In genomic region chrX:15146515-15146914, GRCh38 we compare ENCODE assay signal across 8 cellular contexts.
A peak's percentile ranks its signal among the peaks of the same experiment; 100 is the strongest.
DNase-seq lines count a peak whose midpoint lies in the region; ATAC-seq and TF ChIP-seq lines count a peak whose summit lies in the region.

No MANE protein-coding gene starts in this region.

- no peak overlapping the region for H3K4me3 ChIP-seq in gastroesophageal sphincter

- WGBS in gastroesophageal sphincter (ENCODE audit: low coverage in 1 of 2), 2 donors, result 43 to 88% methylated on average over 1 to 6 of the region's 6 CpGs

- DNase-seq in DMS114 treated with DMSO at 0.1 percent for 48 hours (lab: John Stamatoyannopoulos, UW; ENCODE audit: unreplicated experiment) (peak; percentile 2), KBM-7 (peak; percentile 48), lung microvascular endothelial cell (ENCODE audit: low read depth in 2 of 2) (peak; percentile 16 to 40), NCI-H1417 treated with DMSO at 0.1 percent for 48 hours (lab: John Stamatoyannopoulos, UW) (no peak)
- peak; percentile 13 for DNase-seq in activated naive CD4-positive, alpha-beta T cell treated with anti-CD3 and anti-CD28 coated beads, Interleukin-2, amount 50 U/mL, for 16 hours

- H3K27me3 ChIP-seq in gastroesophageal sphincter, result no peaks in the 10 kb centered on the region

- no peak overlapping the region for H3K27ac ChIP-seq in gastroesophageal sphincter

- no peak for TF ChIP-seq POLR2A in gastroesophageal sphincter (IDR thresholded peaks at IDR 0.05)

- H3K4me1 ChIP-seq in gastroesophageal sphincter, result no peaks in the 10 kb centered on the region

- ATAC-seq in GM21360 (IDR thresholded peaks at IDR 0.05; ENCODE audit: unreplicated experiment) (no peak), HG03097 (IDR thresholded peaks at IDR 0.05; ENCODE audit: low FRiP score, unreplicated experiment) (no peak), gastroesophageal sphincter (no peak)

- TF ChIP-seq CTCF in gastroesophageal sphincter (IDR thresholded peaks at IDR 0.05), result no peak

- no peaks in the 10 kb centered on the region for H3K36me3 ChIP-seq in gastroesophageal sphincter

- in situ Hi-C loops in KBM-7 (cut with MboI; ENCODE audit: low pct_unique_long_range_greater_than_20kb, low sequenced_read_pairs), result no loop called here

- no peak for TF ChIP-seq EP300 in gastroesophageal sphincter (IDR thresholded peaks at IDR 0.05)

- no peaks in the 10 kb centered on the region for H3K9me3 ChIP-seq in gastroesophageal sphincter
